20 cellular contexts compared by ENCODE assay signal in the genomic region with DNA sequence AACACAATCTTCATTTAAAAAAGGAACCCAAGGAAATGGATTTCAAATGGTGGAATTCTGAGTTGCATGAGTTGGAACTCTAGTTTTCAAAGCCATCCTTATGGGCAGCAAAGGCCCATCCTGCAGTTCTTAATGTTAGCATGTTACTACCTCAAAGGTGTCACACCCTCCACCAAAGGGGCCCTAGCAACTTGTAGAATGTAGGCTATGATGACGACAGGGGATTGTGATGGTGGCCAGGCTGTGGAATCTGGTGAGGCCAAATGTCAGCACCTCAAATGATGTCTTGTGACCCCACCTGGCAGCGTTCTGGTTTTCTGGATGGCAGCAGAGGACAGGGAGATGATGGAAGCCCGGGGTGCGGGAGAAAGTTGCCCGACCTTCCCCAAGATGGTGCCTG. TPM values are rescaled to one million over a fixed set of nuclear protein-coding genes. Genes with fewer than 3 reads are reported as not detected.
DNase-seq lines count a peak whose midpoint lies in the region; ATAC-seq, FAIRE-seq and TF ChIP-seq lines count a peak whose summit lies in the region.
"Had no signal": no experiment of that assay in that cellular context is flagged by ENCODE, and none has a peak within 500 bp of the region (broad histone marks: within the 10 kb centered on the region; RNA-seq: fewer than 3 reads in every experiment).

A gene (plus strand): TSS at position 301 of the 400 bp plus-strand sequence.

- DNase-seq in H9 (no peak), astrocyte (ENCODE audit: low read depth) (no peak), trophoblast cell (no peak), SW480 (ENCODE audit: low spot score) (no peak), T1000 (lab: John Stamatoyannopoulos, UW) (no peak)
- DNase-seq: AML-193; CD4-positive, alpha-beta memory T cell; DMS153; DMS79; GDM1 had no signal

- H3K4me3 ChIP-seq in astrocyte (ENCODE audit: insufficient read depth, low read depth, low read length) (no peak within 1 kb of the TSS), trophoblast cell (ENCODE audit: low read depth, low read length) (peak within 1 kb of the TSS; percentile 30)
- H3K4me3 ChIP-seq: HAP-1 had no signal

- peaks cover 12 to 17% (median 13%) of the 10 kb centered on the region in 3 experiments for H3K36me3 Mint-ChIP-seq in H9 (ENCODE audit: insufficient read depth in 1 of 3, low read depth in 3 of 3)
- peaks cover 2% of the 10 kb centered on the region for H3K36me3 Mint-ChIP-seq in astrocyte (ENCODE audit: low read depth, unreplicated experiment)
- H3K36me3 Mint-ChIP-seq in dendritic cell treated with granulocyte-macrophage colony-stimulating factor and Interleukin-4, amounts not matched to agents 40 ng/mL and 50 ng/mL, for 4 days (ENCODE audit: low read depth) = no peaks in the 10 kb centered on the region

- no peak within 1 kb of the TSS for H3T11ph ChIP-seq in H9 (ENCODE audit: low read length)

- H4K12ac ChIP-seq in trophoblast cell (ENCODE audit: low read depth, low read length) = no peak within 1 kb of the TSS

- no peak within 1 kb of the TSS for H3K4me2 ChIP-seq in H9 (ENCODE audit: insufficient read depth, insufficient read length, low read length)
- no peak within 1 kb of the TSS for H3K4me2 ChIP-seq in astrocyte (ENCODE audit: low read length)
- no peak within 1 kb of the TSS for H3K4me2 ChIP-seq in trophoblast cell (ENCODE audit: low read length)

- H4K91ac ChIP-seq in H9 (ENCODE audit: insufficient read length, low read depth, low read length) (no peak within 1 kb of the TSS), trophoblast cell (ENCODE audit: low read depth, low read length) (no peak within 1 kb of the TSS)

- no peak within 1 kb of the TSS for H2BK12ac ChIP-seq in H9 (ENCODE audit: insufficient read length, low read depth, low read length)
- no peak within 1 kb of the TSS for H2BK12ac ChIP-seq in trophoblast cell (ENCODE audit: low read length)

- H3K4me3 Mint-ChIP-seq in H9 (peak within 1 kb of the TSS in 1 of 2 experiments; percentile 21; a peak in 1 of 5 replicates), astrocyte (ENCODE audit: unreplicated experiment) (no peak within 1 kb of the TSS)
- H3K4me3 Mint-ChIP-seq in dendritic cell treated with granulocyte-macrophage colony-stimulating factor and Interleukin-4, amounts not matched to agents 40 ng/mL and 50 ng/mL, for 4 days = no peak within 1 kb of the TSS

- H3K9me3 Mint-ChIP-seq in H9 (peaks cover 17 to 28% of the 10 kb centered on the region in 2 experiments; a peak in 4 of 5 replicates), astrocyte (ENCODE audit: unreplicated experiment) (peaks cover 20% of the 10 kb centered on the region)
- H3K9me3 Mint-ChIP-seq in dendritic cell treated with granulocyte-macrophage colony-stimulating factor and Interleukin-4, amounts not matched to agents 40 ng/mL and 50 ng/mL, for 4 days = no peaks in the 10 kb centered on the region

- H2AK5ac ChIP-seq in H9 (ENCODE audit: insufficient read length, low read length) = no peak within 1 kb of the TSS
- H2AK5ac ChIP-seq in trophoblast cell (ENCODE audit: low read length) = no peak within 1 kb of the TSS

- H3K27ac Mint-ChIP-seq in H9 (no peak within 1 kb of the TSS), astrocyte (ENCODE audit: unreplicated experiment) (peak within 1 kb of the TSS; percentile 26)
- H3K27ac Mint-ChIP-seq in dendritic cell treated with granulocyte-macrophage colony-stimulating factor and Interleukin-4, amounts not matched to agents 40 ng/mL and 50 ng/mL, for 4 days = peak within 1 kb of the TSS; percentile 15

- H3K9me3 ChIP-seq in H9 (ENCODE audit: control insufficient read depth, low read depth, low read length) (no peaks in the 10 kb centered on the region), astrocyte (ENCODE audit: insufficient read depth, low read depth, low read length) (no peaks in the 10 kb centered on the region), trophoblast cell (ENCODE audit: insufficient read depth, low read depth, low read length) (peaks cover 7% of the 10 kb centered on the region)

- peaks cover 10% of the 10 kb centered on the region; the same call in 1 of the 2 replicates for H3K4me1 ChIP-seq in H9 (ENCODE audit: insufficient read depth, low read length)
- H3K4me1 ChIP-seq in astrocyte (ENCODE audit: insufficient read depth, low read length) = peaks cover 7% of the 10 kb centered on the region
- no peaks in the 10 kb centered on the region for H3K4me1 ChIP-seq in trophoblast cell (ENCODE audit: control insufficient read depth in 1 of 2, insufficient read depth in 2 of 2, low read length in 2 of 2)

- H3K4ac ChIP-seq in H9 (ENCODE audit: low read depth, low read length) = no peak within 1 kb of the TSS
- no peak within 1 kb of the TSS for H3K4ac ChIP-seq in trophoblast cell (ENCODE audit: low read depth, low read length)

- no peak within 1 kb of the TSS for H3K9ac ChIP-seq in H9 (ENCODE audit: extremely low read depth, insufficient read length, low read length)
- H3K9ac ChIP-seq in astrocyte (ENCODE audit: low read length) = no peak within 1 kb of the TSS
- H3K9ac ChIP-seq in trophoblast cell (ENCODE audit: low read length) = no peak within 1 kb of the TSS

- TF ChIP-seq CTCF in H9 (conservative IDR thresholded peaks at IDR 0.05) = no peak
- no peak for TF ChIP-seq CTCF in astrocyte (IDR thresholded peaks at IDR 0.05; ENCODE audit: insufficient read depth, low read depth, low read length)

- FAIRE-seq in astrocyte (lab: Jason Lieb, UNC) = no peak
- FAIRE-seq: A204.1, GM12892, H1, HepG2 had no signal

- no peaks in the 10 kb centered on the region for H3K27me3 ChIP-seq in H9 (ENCODE audit: insufficient read depth, low read length)
- H3K27me3 ChIP-seq in astrocyte (ENCODE audit: insufficient read depth, low read length) = no peaks in the 10 kb centered on the region
- H3K27me3 ChIP-seq in trophoblast cell (ENCODE audit: insufficient read depth, low read length) = no peaks in the 10 kb centered on the region

- H3K23ac ChIP-seq in H9 (ENCODE audit: insufficient read length, low read depth, low read length) (no peak within 1 kb of the TSS), trophoblast cell (ENCODE audit: low read length) (no peak within 1 kb of the TSS)

- WGBS in H9 (ENCODE audit: extremely low coverage, insufficient read length, low lambda C conversion rate) = no CpG with 5 or more reads among the region's 5 CpGs
- no CpG with 5 or more reads among the region's 5 CpGs for WGBS in trophoblast cell (ENCODE audit: extremely low coverage, insufficient coverage, insufficient read length)

- intact Hi-C loops in dendritic cell treated with granulocyte-macrophage colony-stimulating factor and Interleukin-4, amounts not matched to agents 40 ng/mL and 50 ng/mL, for 4 days (cut with micrococcal nuclease) = no loop called here

- H3K14ac ChIP-seq in H9 (ENCODE audit: insufficient read depth, low read length) = no peak within 1 kb of the TSS; the same call in 1 of the 2 replicates
- no peak within 1 kb of the TSS for H3K14ac ChIP-seq in trophoblast cell (ENCODE audit: low read length)

- H3K23me2 ChIP-seq in H9 (ENCODE audit: insufficient read length, low read depth, low read length, poor library complexity, severe bottlenecking) = no peaks in the 10 kb centered on the region

- H2BK120ac ChIP-seq in H9 (ENCODE audit: low read depth, low read length, poor library complexity, severe bottlenecking) (no peak within 1 kb of the TSS), trophoblast cell (ENCODE audit: insufficient read depth, low read length, poor library complexity) (no peak within 1 kb of the TSS)

- H4K20me1 ChIP-seq in H9 (ENCODE audit: control insufficient read depth, insufficient read depth, insufficient read length) (no peaks in the 10 kb centered on the region), astrocyte (ENCODE audit: insufficient read depth, low read length) (no peaks in the 10 kb centered on the region)

- H3K79me2 ChIP-seq in H9 (ENCODE audit: insufficient read depth, low read length) (no peaks in the 10 kb centered on the region), astrocyte (ENCODE audit: insufficient read depth, low read length) (no peaks in the 10 kb centered on the region), trophoblast cell (ENCODE audit: control insufficient read depth, insufficient read depth, low read length, poor library complexity) (no peaks in the 10 kb centered on the region)

- H2BK5ac ChIP-seq in H9 (ENCODE audit: insufficient read length, low read length) (no peak within 1 kb of the TSS), trophoblast cell (ENCODE audit: low read depth, low read length, poor library complexity) (no peak within 1 kb of the TSS)

- no peak for ATAC-seq in GM21526 (IDR thresholded peaks at IDR 0.05; ENCODE audit: low FRiP score, unreplicated experiment)
- ATAC-seq: HepG2 had no signal

- H3K4me1 Mint-ChIP-seq in H9 (peaks cover 11 to 16% of the 10 kb centered on the region in 2 experiments; a peak in 3 of 4 replicates), astrocyte (ENCODE audit: low read depth, unreplicated experiment) (peaks cover 3% of the 10 kb centered on the region)
- H3K4me1 Mint-ChIP-seq in dendritic cell treated with granulocyte-macrophage colony-stimulating factor and Interleukin-4, amounts not matched to agents 40 ng/mL and 50 ng/mL, for 4 days (ENCODE audit: low read depth) = peaks cover 21% of the 10 kb centered on the region

- H2AFZ ChIP-seq in H9 (ENCODE audit: low read length) = no peak within 1 kb of the TSS
- no peak within 1 kb of the TSS for H2AFZ ChIP-seq in astrocyte (ENCODE audit: low read depth, low read length)
- H2AFZ ChIP-seq in trophoblast cell (ENCODE audit: insufficient read depth, low read length, poor library complexity) = no peak within 1 kb of the TSS

- no peak within 1 kb of the TSS for H4K8ac ChIP-seq in H9 (replicated peaks; ENCODE audit: insufficient read length, low read depth, low read length)
- H4K8ac ChIP-seq in trophoblast cell (ENCODE audit: low read depth, low read length) = no peak within 1 kb of the TSS

- no peak within 1 kb of the TSS for H3K27ac ChIP-seq in H9 (ENCODE audit: insufficient read length, low read depth, low read length)
- H3K27ac ChIP-seq in astrocyte (ENCODE audit: low read depth, low read length) = no peak within 1 kb of the TSS
- H3K27ac ChIP-seq in trophoblast cell (ENCODE audit: low read depth, low read length) = no peak within 1 kb of the TSS
- H3K27ac ChIP-seq: C4-2B had no signal

- H3K79me1 ChIP-seq in H9 (ENCODE audit: insufficient read depth, low read depth, low read length, poor library complexity, severe bottlenecking) (no peaks in the 10 kb centered on the region), trophoblast cell (ENCODE audit: low read length) (no peaks in the 10 kb centered on the region)

- H2BK20ac ChIP-seq in H9 (ENCODE audit: low read depth, low read length, poor library complexity, severe bottlenecking) = no peak within 1 kb of the TSS

- no peak within 1 kb of the TSS for H3K56ac ChIP-seq in H9 (ENCODE audit: insufficient read length, low read depth, low read length)

- peak within 1 kb of the TSS; percentile 21 for H4K5ac ChIP-seq in H9 (ENCODE audit: insufficient read length, low read depth, low read length)

- no peaks in the 10 kb centered on the region for H3K36me3 ChIP-seq in astrocyte (ENCODE audit: insufficient read depth, low read length)
- no peaks in the 10 kb centered on the region for H3K36me3 ChIP-seq in trophoblast cell (ENCODE audit: control insufficient read depth in 1 of 2, insufficient read depth in 2 of 2, low read length in 2 of 2)
- H3K36me3 ChIP-seq: HAP-1 had no signal

- no peak within 1 kb of the TSS for H2BK15ac ChIP-seq in H9 (ENCODE audit: low read depth, low read length)

- H3K27me3 Mint-ChIP-seq in H9 (ENCODE audit: low read depth) = peaks cover 31% of the 10 kb centered on the region
- H3K27me3 Mint-ChIP-seq in astrocyte (ENCODE audit: low read depth, unreplicated experiment) = peaks cover 19% of the 10 kb centered on the region
- peaks cover 6% of the 10 kb centered on the region for H3K27me3 Mint-ChIP-seq in dendritic cell treated with granulocyte-macrophage colony-stimulating factor and Interleukin-4, amounts not matched to agents 40 ng/mL and 50 ng/mL, for 4 days

- no peak within 1 kb of the TSS for H3K18ac ChIP-seq in H9 (ENCODE audit: insufficient read length, low read depth, low read length)
- no peak within 1 kb of the TSS for H3K18ac ChIP-seq in trophoblast cell (ENCODE audit: low read length)

RNA-seq across cellular contexts. Expression of the gene that starts here (rescaled TPM):
- not detected in 2 replicates for total RNA-seq in H9 (2021)
- total RNA-seq in astrocyte = not detected in 2 replicates
- 0.15 TPM in 1 of 2 replicates, not detected in the other for polyA plus RNA-seq in trophoblast cell (2013)
- total RNA-seq: CD4-positive, alpha-beta memory T cell; Daoy; H1; HepG2 had no signal
- polyA plus RNA-seq: BJ; CD4-positive, alpha-beta memory T cell; H1; HepG2 had no signal

Comparison
In these comparisons a context has a peak if more than half of its experiments do, and no peak if none do; other contexts are left out.
1. H3K27ac Mint-ChIP-seq: peak in astrocyte (single experiment) and dendritic cell treated with granulocyte-macrophage colony-stimulating factor and Interleukin-4, amounts not matched to agents 40 ng/mL and 50 ng/mL, for 4 days (single experiment); none in H9 (0 of 3).